ENCODE assay signal across 23 cellular contexts in genomic region chrX:110244951-110245480, GRCh38.
"Had no signal": no experiment of that assay in that cellular context is flagged by ENCODE, and none has a peak within 500 bp of the region (broad histone marks: within the 10 kb centered on the region; RNA-seq: fewer than 3 reads in every experiment).

No MANE protein-coding gene starts in this region.

- DNase-seq: activated B cell treated with CpG ODN at 0.5 μM for 24 hours; activated CD4-positive, alpha-beta T cell treated with anti-CD3 and anti-CD28 coated beads for 48 hours; activated CD8-positive, alpha-beta memory T cell treated with anti-CD3 and anti-CD28 coated beads, Interleukin-2, amount 50 U/mL, for 4 hours; activated CD8-positive, alpha-beta T cell treated with anti-CD3 and anti-CD28 coated beads, Interleukin-2, amount 10 ng/mL, durations not matched to agents 7 days and 5 days; activated gamma-delta T cell treated with Interleukin-2 at 50 U/mL for 16 hours; activated naive CD8-positive, alpha-beta T cell treated with anti-CD3 and anti-CD28 coated beads for 36 hours; activated T-cell treated with anti-CD3 and anti-CD28 coated beads, Interleukin-2, amount 50 U/mL, for 48 hours; anterior cingulate cortex; dermis blood vessel endothelial cell; effector memory CD8-positive, alpha-beta T cell; hypothalamus; left cardiac atrium; midbrain; stimulated activated CD4-positive, alpha-beta T cell treated with anti-CD3 and anti-CD28 coated beads, Interleukin-4, amount 100 ng/mL, for 24 hours; stimulated activated naive CD4-positive, alpha-beta T cell; T-helper 2 cell; transverse colon had no signal

- H3K9me3 ChIP-seq: breast epithelium, right atrium auricular region, transverse colon, vagina had no signal

- H3K4me1 ChIP-seq: breast epithelium, right atrium auricular region, transverse colon, vagina had no signal

- H3K27ac ChIP-seq: breast epithelium, right atrium auricular region, skin epidermis, transverse colon, vagina had no signal

- H3K27me3 Mint-ChIP-seq: activated B cell treated with CpG ODN at 0.5 μM for 24 hours; activated naive CD8-positive, alpha-beta T cell treated with anti-CD3 and anti-CD28 coated beads for 36 hours; effector memory CD8-positive, alpha-beta T cell; progenitor cell of endocrine pancreas had no signal

- H3K27ac Mint-ChIP-seq: activated B cell treated with CpG ODN at 0.5 μM for 24 hours; activated CD8-positive, alpha-beta T cell treated with anti-CD3 and anti-CD28 coated beads, Interleukin-2, amount 10 ng/mL, durations not matched to agents 7 days and 5 days; activated naive CD8-positive, alpha-beta T cell treated with anti-CD3 and anti-CD28 coated beads for 36 hours; progenitor cell of endocrine pancreas had no signal

- H3K27me3 ChIP-seq: right atrium auricular region, transverse colon, vagina had no signal

- H3K4me3 ChIP-seq: breast epithelium, lung, right atrium auricular region, skin epidermis, transverse colon, vagina had no signal

- H3K36me3 ChIP-seq: breast epithelium, right atrium auricular region, transverse colon, vagina had no signal

- ATAC-seq: activated CD8-positive, alpha-beta T cell treated with anti-CD3 and anti-CD28 coated beads, Interleukin-2, amount 10 ng/mL, durations not matched to agents 7 days and 5 days; effector memory CD8-positive, alpha-beta T cell; left cardiac atrium had no signal

- H3K4me3 Mint-ChIP-seq: activated B cell treated with CpG ODN at 0.5 μM for 24 hours; activated CD8-positive, alpha-beta T cell treated with anti-CD3 and anti-CD28 coated beads, Interleukin-2, amount 10 ng/mL, durations not matched to agents 7 days and 5 days; activated naive CD8-positive, alpha-beta T cell treated with anti-CD3 and anti-CD28 coated beads for 36 hours; effector memory CD8-positive, alpha-beta T cell had no signal
